ENCODE assay signal across 1 cellular context in the genomic region with DNA sequence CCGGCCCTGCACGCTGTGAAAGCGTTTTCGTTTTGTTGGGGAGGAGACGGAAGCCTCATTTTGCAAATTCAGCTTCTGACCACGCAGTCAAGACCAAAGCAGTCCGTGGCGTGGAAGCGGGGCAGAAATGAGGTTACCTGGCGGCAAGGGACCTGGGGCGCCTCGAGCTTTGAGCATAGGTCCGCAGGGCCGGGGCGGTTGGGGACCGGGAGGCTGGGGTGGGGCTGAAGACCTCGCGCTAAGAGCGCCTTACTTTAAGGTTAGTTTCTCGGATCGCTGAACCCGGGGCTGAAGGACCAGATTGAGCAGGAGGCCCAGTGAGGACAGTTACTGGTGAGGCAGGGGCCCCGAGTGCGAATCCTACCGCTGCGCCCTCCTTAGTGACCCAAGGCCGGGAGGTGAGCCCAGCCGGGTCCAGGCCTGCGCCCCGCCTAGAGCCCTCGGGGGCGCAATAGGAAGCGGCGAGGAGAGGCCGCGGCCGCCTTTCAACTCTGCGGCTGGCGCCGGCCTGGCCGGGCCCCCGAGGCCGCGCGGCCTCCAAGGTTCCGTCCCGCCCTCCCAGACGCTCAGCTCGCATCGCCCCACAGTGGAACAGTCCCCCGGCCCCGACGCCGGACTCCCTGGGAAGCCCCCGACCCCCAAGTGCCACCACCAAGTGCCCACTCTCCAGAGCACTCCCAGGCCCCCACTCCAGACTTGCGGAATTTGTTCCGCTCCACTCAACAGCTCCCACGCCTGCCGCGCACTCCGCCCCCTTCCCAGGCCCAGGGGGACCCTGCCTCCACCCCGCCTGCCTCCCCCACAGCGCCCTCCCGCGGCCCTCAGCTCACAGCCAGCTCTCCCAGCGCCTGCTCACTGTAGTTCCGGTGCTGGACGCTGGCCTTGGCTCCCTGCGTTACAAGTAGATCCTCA.
TF ChIP-seq lines count a peak whose summit lies in the region.

No MANE protein-coding gene starts in this region.

TF ChIP-seq in IMR-90, 13 proteins besides CTCF, POLR2A, EP300 and RAD21 (continued from another document):
- TF ChIP-seq, protein P1, sequence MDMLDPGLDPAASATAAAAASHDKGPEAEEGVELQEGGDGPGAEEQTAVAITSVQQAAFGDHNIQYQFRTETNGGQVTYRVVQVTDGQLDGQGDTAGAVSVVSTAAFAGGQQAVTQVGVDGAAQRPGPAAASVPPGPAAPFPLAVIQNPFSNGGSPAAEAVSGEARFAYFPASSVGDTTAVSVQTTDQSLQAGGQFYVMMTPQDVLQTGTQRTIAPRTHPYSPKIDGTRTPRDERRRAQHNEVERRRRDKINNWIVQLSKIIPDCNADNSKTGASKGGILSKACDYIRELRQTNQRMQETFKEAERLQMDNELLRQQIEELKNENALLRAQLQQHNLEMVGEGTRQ (IDR thresholded peaks at IDR 0.05; ENCODE audit: low read depth, low read length) = no peak
- no peak for TF ChIP-seq MXI1 (IDR thresholded peaks at IDR 0.05; ENCODE audit: borderline replicate concordance, low read depth, low read length)
- TF ChIP-seq MAFK (IDR thresholded peaks at IDR 0.05; ENCODE audit: low read depth, low read length) = no peak
- TF ChIP-seq BHLHE40 (IDR thresholded peaks at IDR 0.05; ENCODE audit: low read depth, low read length) = no peak
- no peak for TF ChIP-seq RFX5 (IDR thresholded peaks at IDR 0.05; ENCODE audit: low read depth, low read length)
- TF ChIP-seq FOS (IDR thresholded peaks at IDR 0.05; ENCODE audit: low read depth, low read length) = no peak
- no peak for TF ChIP-seq RCOR1 (IDR thresholded peaks at IDR 0.05; ENCODE audit: insufficient replicate concordance, low read length)
- TF ChIP-seq, protein P2, sequence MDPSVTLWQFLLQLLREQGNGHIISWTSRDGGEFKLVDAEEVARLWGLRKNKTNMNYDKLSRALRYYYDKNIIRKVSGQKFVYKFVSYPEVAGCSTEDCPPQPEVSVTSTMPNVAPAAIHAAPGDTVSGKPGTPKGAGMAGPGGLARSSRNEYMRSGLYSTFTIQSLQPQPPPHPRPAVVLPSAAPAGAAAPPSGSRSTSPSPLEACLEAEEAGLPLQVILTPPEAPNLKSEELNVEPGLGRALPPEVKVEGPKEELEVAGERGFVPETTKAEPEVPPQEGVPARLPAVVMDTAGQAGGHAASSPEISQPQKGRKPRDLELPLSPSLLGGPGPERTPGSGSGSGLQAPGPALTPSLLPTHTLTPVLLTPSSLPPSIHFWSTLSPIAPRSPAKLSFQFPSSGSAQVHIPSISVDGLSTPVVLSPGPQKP (IDR thresholded peaks at IDR 0.05; ENCODE audit: borderline replicate concordance, low read depth, low read length) = no peak
- TF ChIP-seq CEBPB (IDR thresholded peaks at IDR 0.05; ENCODE audit: low read depth, low read length) = no peak
